Comparison of ENCODE assay signal across 14 cellular contexts in genomic region chr7:55484241-55484640, GRCh38.
A peak's percentile ranks its signal among the peaks of the same experiment; 100 is the strongest.
DNase-seq lines count a peak whose midpoint lies in the region; ATAC-seq lines count a peak whose summit lies in the region.
"Had no signal": no experiment of that assay in that cellular context is flagged by ENCODE, and none has a peak within 500 bp of the region (broad histone marks: within the 10 kb centered on the region; RNA-seq: fewer than 3 reads in every experiment).

No MANE protein-coding gene starts in this region.

- no peaks in the 10 kb centered on the region for H3K9me3 Mint-ChIP-seq in activated naive CD4-positive, alpha-beta T cell treated with anti-CD3 and anti-CD28 coated beads for 36 hours
- H3K9me3 Mint-ChIP-seq in T-cell = no peaks in the 10 kb centered on the region
- no peaks in the 10 kb centered on the region for H3K9me3 Mint-ChIP-seq in central memory CD8-positive, alpha-beta T cell
- H3K9me3 Mint-ChIP-seq: neural crest cell had no signal

- peaks cover 86% of the 10 kb centered on the region for H3K4me1 Mint-ChIP-seq in activated naive CD4-positive, alpha-beta T cell treated with anti-CD3 and anti-CD28 coated beads for 36 hours (ENCODE audit: low read depth)
- peaks cover 67 to 93% (median 70%) of the 10 kb centered on the region in 3 donors for H3K4me1 Mint-ChIP-seq in T-cell
- H3K4me1 Mint-ChIP-seq in central memory CD8-positive, alpha-beta T cell = peaks cover 55% of the 10 kb centered on the region

- intact Hi-C loops in activated naive CD4-positive, alpha-beta T cell treated with anti-CD3 and anti-CD28 coated beads for 36 hours (cut with micrococcal nuclease) = no loop called here

- ATAC-seq in T-cell (replicated peaks in 1 of 4) = peak in 3 of 4 experiments; percentile 36 to 63 (median 37)
- ATAC-seq in central memory CD8-positive, alpha-beta T cell (replicated peaks; ENCODE audit: extremely low read depth, poor library complexity, severe bottlenecking) = no peak
- ATAC-seq: body of pancreas had no signal

- no peak overlapping the region for H3K4me3 Mint-ChIP-seq in activated naive CD4-positive, alpha-beta T cell treated with anti-CD3 and anti-CD28 coated beads for 36 hours
- peak overlapping the region in 1 of 3 donors; percentile 12 for H3K4me3 Mint-ChIP-seq in T-cell
- no peak overlapping the region for H3K4me3 Mint-ChIP-seq in central memory CD8-positive, alpha-beta T cell
- H3K4me3 Mint-ChIP-seq: neural crest cell had no signal

- peak overlapping the region; percentile 83 for H3K27ac Mint-ChIP-seq in activated naive CD4-positive, alpha-beta T cell treated with anti-CD3 and anti-CD28 coated beads for 36 hours
- H3K27ac Mint-ChIP-seq in T-cell = peak overlapping the region; percentile 66 to 74
- peak overlapping the region; percentile 61 for H3K27ac Mint-ChIP-seq in central memory CD8-positive, alpha-beta T cell (ENCODE audit: low read depth)

- POLR2A ChIA-PET in T-cell (lab: Charles Lee) = no interaction called here

- CTCF ChIA-PET in activated naive CD4-positive, alpha-beta T cell treated with anti-CD3 and anti-CD28 coated beads for 36 hours (lab: Charles Lee) = interaction anchor here (0.7 to 1.2 kb wide), 2 partner anchors 32 to 982 kb away, joined by 3 read pairs; no protein-coding TSS in a partner anchor
- CTCF ChIA-PET in T-cell (lab: Charles Lee) = interaction anchor here in 1 of 2 donors (0.6 kb wide), 1 partner anchor 114 kb away, joined by 5 read pairs; no protein-coding TSS in a partner anchor

- peak; percentile 68 for DNase-seq in activated naive CD4-positive, alpha-beta T cell treated with anti-CD3 and anti-CD28 coated beads for 36 hours
- DNase-seq in activated naive CD4-positive, alpha-beta T cell (lab: John Stamatoyannopoulos, UW) = no peak
- peak in 1 of 34 experiments; percentile 23 for DNase-seq in T-cell
- no peak for DNase-seq in central memory CD8-positive, alpha-beta T cell (ENCODE audit: low spot score in 2 of 2)
- peak; percentile 22 for DNase-seq in stimulated activated CD8-positive, alpha-beta memory T cell treated with anti-CD3 and anti-CD28 coated beads, Interleukin-4, amount 100 ng/mL, for 48 hours
- no peak for DNase-seq in DMS153 treated with DMSO at 0.1 percent for 48 hours (lab: John Stamatoyannopoulos, UW; ENCODE audit: unreplicated experiment)
- no peak for DNase-seq in GM03348 (ENCODE audit: low spot score)
- DNase-seq: body of pancreas, dermis blood vessel endothelial cell, GDM1, HCEC 1CT, NCI-H1105, NCI-H526 treated with DMSO at 0.1 percent for 48 hours had no signal

- peaks cover 52% of the 10 kb centered on the region for H3K36me3 Mint-ChIP-seq in activated naive CD4-positive, alpha-beta T cell treated with anti-CD3 and anti-CD28 coated beads for 36 hours (ENCODE audit: low read depth)
- H3K36me3 Mint-ChIP-seq in T-cell = peaks cover 61% of the 10 kb centered on the region
- peaks cover 22% of the 10 kb centered on the region for H3K36me3 Mint-ChIP-seq in central memory CD8-positive, alpha-beta T cell (ENCODE audit: insufficient read depth)

- no peaks in the 10 kb centered on the region for H3K27me3 Mint-ChIP-seq in activated naive CD4-positive, alpha-beta T cell treated with anti-CD3 and anti-CD28 coated beads for 36 hours (ENCODE audit: low read depth)
- no peaks in the 10 kb centered on the region for H3K27me3 Mint-ChIP-seq in T-cell
- no peaks in the 10 kb centered on the region for H3K27me3 Mint-ChIP-seq in central memory CD8-positive, alpha-beta T cell

Comparison
In these comparisons a context has a peak if more than half of its experiments do, and no peak if none do; other contexts are left out.
1. DNase-seq: peak in activated naive CD4-positive, alpha-beta T cell treated with anti-CD3 and anti-CD28 coated beads for 36 hours (single experiment) and stimulated activated CD8-positive, alpha-beta memory T cell treated with anti-CD3 and anti-CD28 coated beads, Interleukin-4, amount 100 ng/mL, for 48 hours (single experiment); none in activated naive CD4-positive, alpha-beta T cell (0 of 4), central memory CD8-positive, alpha-beta T cell (0 of 2), DMS153 treated with DMSO at 0.1 percent for 48 hours (single experiment) and GM03348 (single experiment).
2. Peak in every context shown above with its lines, with median percentiles within 50 percentile points of each other: H3K27ac Mint-ChIP-seq.